ENCODE assay signal across 6 cellular contexts in genomic region chr22:19295733-19296132, GRCh38.
"Had no signal": no experiment of that assay in that cellular context is flagged by ENCODE, and none has a peak within 500 bp of the region (broad histone marks: within the 10 kb centered on the region; RNA-seq: fewer than 3 reads in every experiment).

No MANE protein-coding gene starts in this region.

- ATAC-seq: HepG2 had no signal

- H3K27ac ChIP-seq: HL-60 had no signal

- FAIRE-seq: HepG2, HTR-8/SVneo had no signal

- DNase-seq: IMR-90, KBM-7, KG1 had no signal
